In the genomic region with DNA sequence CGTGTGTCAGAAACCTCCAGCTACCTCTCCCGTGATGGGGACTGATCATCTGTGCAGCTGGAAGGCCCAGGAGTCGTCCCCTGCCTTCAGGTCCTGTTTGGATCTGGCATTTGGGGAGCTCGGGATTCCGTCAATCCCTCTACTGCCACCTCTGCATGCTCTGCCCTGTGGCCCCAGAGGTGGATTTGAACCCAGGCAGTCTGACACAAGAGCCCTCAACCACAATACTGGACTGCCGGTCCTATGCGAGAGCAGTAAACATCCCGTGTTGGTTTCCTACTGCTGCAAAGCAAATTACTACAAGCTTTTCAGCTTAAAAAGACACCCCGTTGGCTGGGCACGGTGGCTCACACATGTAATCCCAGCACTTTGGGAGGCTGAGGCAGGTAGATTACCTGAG, we compare ENCODE assay signal across 20 cellular contexts.
DNase-seq lines count a peak whose midpoint lies in the region; ATAC-seq and TF ChIP-seq lines count a peak whose summit lies in the region.
"Had no signal": no experiment of that assay in that cellular context is flagged by ENCODE, and none has a peak within 500 bp of the region (broad histone marks: within the 10 kb centered on the region; RNA-seq: fewer than 3 reads in every experiment).

No MANE protein-coding gene starts in this region.

- H3K27ac Mint-ChIP-seq in activated CD8-positive, alpha-beta memory T cell treated with anti-CD3 and anti-CD28 coated beads, Interleukin-2, amount 10 ng/mL, durations not matched to agents 7 days and 5 days = no peak overlapping the region
- H3K27ac Mint-ChIP-seq in endodermal cell (no peak overlapping the region), type B pancreatic cell (no peak overlapping the region)
- no peak overlapping the region for H3K27ac Mint-ChIP-seq in stimulated activated effector memory CD8-positive, alpha-beta T cell treated with anti-CD3 and anti-CD28 coated beads, Interleukin-12 subunit alpha, Interleukin-12 subunit beta, amount 100 ng/mL, for 72 hours
- H3K27ac Mint-ChIP-seq: B cell; CD4-positive, CD25-positive, alpha-beta regulatory T cell; CD8-positive, alpha-beta T cell had no signal

- H3K27ac ChIP-seq in endodermal cell (ENCODE audit: low read depth, low read length) = no peak overlapping the region
- H3K27ac ChIP-seq in gastrocnemius medialis = no peak overlapping the region
- H3K27ac ChIP-seq: 22Rv1, BLaER1, C4-2B, GM23248 had no signal

- TF ChIP-seq POLR2A in gastrocnemius medialis (IDR thresholded peaks at IDR 0.05) = no peak

- H3K36me3 Mint-ChIP-seq in activated CD8-positive, alpha-beta memory T cell treated with anti-CD3 and anti-CD28 coated beads, Interleukin-2, amount 10 ng/mL, durations not matched to agents 7 days and 5 days = no peaks in the 10 kb centered on the region
- H3K36me3 Mint-ChIP-seq in endodermal cell (ENCODE audit: low read depth) (no peaks in the 10 kb centered on the region), type B pancreatic cell (peaks cover 11% of the 10 kb centered on the region)
- no peaks in the 10 kb centered on the region for H3K36me3 Mint-ChIP-seq in stimulated activated effector memory CD8-positive, alpha-beta T cell treated with anti-CD3 and anti-CD28 coated beads, Interleukin-12 subunit alpha, Interleukin-12 subunit beta, amount 100 ng/mL, for 72 hours

- 92 to 97% methylated on average over 9 to 10 of the region's 10 CpGs for WGBS in endodermal cell (ENCODE audit: insufficient coverage in 1 of 2, insufficient read length in 1 of 2), 2 experiments

- TF ChIP-seq CTCF in endodermal cell (conservative IDR thresholded peaks at IDR 0.05) (no peak), type B pancreatic cell (conservative IDR thresholded peaks at IDR 0.05) (no peak), gastrocnemius medialis (IDR thresholded peaks at IDR 0.05 in 4 of 5, conservative IDR thresholded peaks at IDR 0.05 in 1 of 5) (no peak)

- peaks cover 2% of the 10 kb centered on the region for H3K27me3 Mint-ChIP-seq in activated CD8-positive, alpha-beta memory T cell treated with anti-CD3 and anti-CD28 coated beads, Interleukin-2, amount 10 ng/mL, durations not matched to agents 7 days and 5 days
- H3K27me3 Mint-ChIP-seq in endodermal cell (ENCODE audit: insufficient read depth) (no peaks in the 10 kb centered on the region), type B pancreatic cell (no peaks in the 10 kb centered on the region)
- H3K27me3 Mint-ChIP-seq: B cell; CD4-positive, CD25-positive, alpha-beta regulatory T cell had no signal

- peak; percentile 24 for DNase-seq in activated CD8-positive, alpha-beta memory T cell treated with anti-CD3 and anti-CD28 coated beads for 24 hours
- DNase-seq in activated CD8-positive, alpha-beta memory T cell treated with anti-CD3 and anti-CD28 coated beads, Interleukin-2, amount 10 ng/mL, durations not matched to agents 7 days and 5 days = no peak
- DNase-seq in endodermal cell = peak; percentile 36
- DNase-seq in mesenteric fat pad (ENCODE audit: low spot score) = peak; percentile 18
- DNase-seq in type B pancreatic cell (ENCODE audit: extremely low spot score, unreplicated experiment) = peak; percentile 20
- DNase-seq in midbrain (lab: John Stamatoyannopoulos, UW) = no peak
- no peak for DNase-seq in gastrocnemius medialis
- no peak for DNase-seq in stimulated activated effector memory CD8-positive, alpha-beta T cell treated with anti-CD3 and anti-CD28 coated beads, Interleukin-12 subunit alpha, Interleukin-12 subunit beta, amount 100 ng/mL, for 72 hours (ENCODE audit: low spot score in 2 of 2)
- DNase-seq: CD4-positive, CD25-positive, alpha-beta regulatory T cell; CD8-positive, alpha-beta T cell; DMS153; DND-41; GM23248; H7; HCEC 1CT had no signal

- H3K9me3 Mint-ChIP-seq in activated CD8-positive, alpha-beta memory T cell treated with anti-CD3 and anti-CD28 coated beads, Interleukin-2, amount 10 ng/mL, durations not matched to agents 7 days and 5 days (ENCODE audit: low read depth) = no peaks in the 10 kb centered on the region
- H3K9me3 Mint-ChIP-seq in endodermal cell (no peaks in the 10 kb centered on the region), type B pancreatic cell (no peaks in the 10 kb centered on the region)
- no peaks in the 10 kb centered on the region for H3K9me3 Mint-ChIP-seq in stimulated activated effector memory CD8-positive, alpha-beta T cell treated with anti-CD3 and anti-CD28 coated beads, Interleukin-12 subunit alpha, Interleukin-12 subunit beta, amount 100 ng/mL, for 72 hours
- H3K9me3 Mint-ChIP-seq: CD4-positive, CD25-positive, alpha-beta regulatory T cell; CD8-positive, alpha-beta T cell had no signal

- H3K4me1 ChIP-seq in endodermal cell (ENCODE audit: control insufficient read depth, insufficient read depth, low read length) = no peaks in the 10 kb centered on the region
- no peaks in the 10 kb centered on the region for H3K4me1 ChIP-seq in gastrocnemius medialis
- H3K4me1 ChIP-seq: Caco-2 had no signal

- H3K9me3 ChIP-seq in endodermal cell (ENCODE audit: control insufficient read depth, low read length) = no peaks in the 10 kb centered on the region
- no peaks in the 10 kb centered on the region for H3K9me3 ChIP-seq in gastrocnemius medialis
- H3K9me3 ChIP-seq: BLaER1, Caco-2 had no signal

- in situ Hi-C loops in gastrocnemius medialis (cut with MboI; ENCODE audit: low sequenced_read_pairs in 4 of 4) = no loop called here

- H3K4me3 ChIP-seq in endodermal cell (ENCODE audit: low read length) = no peak overlapping the region
- no peak overlapping the region for H3K4me3 ChIP-seq in gastrocnemius medialis
- H3K4me3 ChIP-seq: BLaER1, GM23248 had no signal

- intact Hi-C loops in gastrocnemius medialis (cut with DNase I; ENCODE audit: low total_unique reads) = no loop called here

- CTCF ChIA-PET in activated CD8-positive, alpha-beta memory T cell treated with anti-CD3 and anti-CD28 coated beads, Interleukin-2, amount 10 ng/mL, durations not matched to agents 7 days and 5 days (lab: Charles Lee) = no interaction called here

- no peak overlapping the region for H3K9ac ChIP-seq in endodermal cell (ENCODE audit: extremely low read depth, low read length, poor library complexity, severe bottlenecking)
- H3K9ac ChIP-seq: BLaER1, GM23248 had no signal

- H3K4me3 Mint-ChIP-seq in activated CD8-positive, alpha-beta memory T cell treated with anti-CD3 and anti-CD28 coated beads, Interleukin-2, amount 10 ng/mL, durations not matched to agents 7 days and 5 days = no peak overlapping the region
- H3K4me3 Mint-ChIP-seq in endodermal cell (no peak overlapping the region), type B pancreatic cell (no peak overlapping the region)
- H3K4me3 Mint-ChIP-seq in stimulated activated effector memory CD8-positive, alpha-beta T cell treated with anti-CD3 and anti-CD28 coated beads, Interleukin-12 subunit alpha, Interleukin-12 subunit beta, amount 100 ng/mL, for 72 hours = no peak overlapping the region
- H3K4me3 Mint-ChIP-seq: B cell; CD4-positive, CD25-positive, alpha-beta regulatory T cell; CD8-positive, alpha-beta T cell had no signal

- no peaks in the 10 kb centered on the region for H3K4me1 Mint-ChIP-seq in activated CD8-positive, alpha-beta memory T cell treated with anti-CD3 and anti-CD28 coated beads, Interleukin-2, amount 10 ng/mL, durations not matched to agents 7 days and 5 days
- H3K4me1 Mint-ChIP-seq in endodermal cell (no peaks in the 10 kb centered on the region), type B pancreatic cell (ENCODE audit: unreplicated experiment) (no peaks in the 10 kb centered on the region)
- no peaks in the 10 kb centered on the region for H3K4me1 Mint-ChIP-seq in stimulated activated effector memory CD8-positive, alpha-beta T cell treated with anti-CD3 and anti-CD28 coated beads, Interleukin-12 subunit alpha, Interleukin-12 subunit beta, amount 100 ng/mL, for 72 hours
- H3K4me1 Mint-ChIP-seq: B cell; CD4-positive, CD25-positive, alpha-beta regulatory T cell had no signal

- H3K36me3 ChIP-seq in endodermal cell (ENCODE audit: control insufficient read depth, insufficient read depth, low read length) = no peaks in the 10 kb centered on the region
- no peaks in the 10 kb centered on the region for H3K36me3 ChIP-seq in gastrocnemius medialis
- H3K36me3 ChIP-seq: BLaER1 had no signal

- H3K27me3 ChIP-seq in endodermal cell (ENCODE audit: control insufficient read depth, insufficient read depth, low read length, poor library complexity, severe bottlenecking) = no peaks in the 10 kb centered on the region
- no peaks in the 10 kb centered on the region for H3K27me3 ChIP-seq in gastrocnemius medialis
- H3K27me3 ChIP-seq: BLaER1 had no signal

- no peak for ATAC-seq in activated CD8-positive, alpha-beta memory T cell treated with anti-CD3 and anti-CD28 coated beads, Interleukin-2, amount 10 ng/mL, durations not matched to agents 7 days and 5 days
- ATAC-seq in gastrocnemius medialis = no peak
- no peak for ATAC-seq in stimulated activated effector memory CD8-positive, alpha-beta T cell treated with anti-CD3 and anti-CD28 coated beads, Interleukin-12 subunit alpha, Interleukin-12 subunit beta, amount 100 ng/mL, for 72 hours
- ATAC-seq: CD8-positive, alpha-beta T cell had no signal

Comparison
In these comparisons a context has a peak if more than half of its experiments do, and no peak if none do; other contexts are left out.
1. DNase-seq: peak in activated CD8-positive, alpha-beta memory T cell treated with anti-CD3 and anti-CD28 coated beads for 24 hours (single experiment), endodermal cell (single experiment), mesenteric fat pad (single experiment) and type B pancreatic cell (single experiment); none in activated CD8-positive, alpha-beta memory T cell treated with anti-CD3 and anti-CD28 coated beads, Interleukin-2, amount 10 ng/mL, durations not matched to agents 7 days and 5 days (single experiment), midbrain (single experiment), gastrocnemius medialis (0 of 2) and stimulated activated effector memory CD8-positive, alpha-beta T cell treated with anti-CD3 and anti-CD28 coated beads, Interleukin-12 subunit alpha, Interleukin-12 subunit beta, amount 100 ng/mL, for 72 hours (0 of 2).